In the genomic region with DNA sequence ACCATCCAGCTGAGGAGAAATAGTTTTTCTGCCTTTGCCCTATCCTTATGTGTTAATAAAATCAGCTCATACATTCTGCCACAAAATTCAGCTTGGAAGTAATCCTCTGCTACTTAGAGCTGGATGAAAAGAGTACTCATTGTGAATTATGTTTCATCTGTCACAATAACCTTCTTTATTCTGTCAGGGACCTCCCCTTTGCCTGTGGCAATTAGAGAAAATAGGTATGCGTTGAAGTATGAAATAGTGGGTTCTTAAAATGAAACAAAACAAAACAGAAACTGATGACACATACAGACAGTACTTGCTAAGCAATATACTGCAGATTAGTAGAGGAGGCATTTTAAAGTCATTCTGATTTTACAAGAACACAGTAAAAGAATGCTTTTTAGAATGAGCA, we compare ENCODE assay signal across 8 cellular contexts.
DNase-seq lines count a peak whose midpoint lies in the region; ATAC-seq and TF ChIP-seq lines count a peak whose summit lies in the region.

No MANE protein-coding gene starts in this region.

- peak; percentile 81 for ATAC-seq in HG02759 (IDR thresholded peaks at IDR 0.05; ENCODE audit: unreplicated experiment)
- ATAC-seq in GM19324 (IDR thresholded peaks at IDR 0.05; ENCODE audit: low FRiP score, unreplicated experiment), result no peak
- no peak for ATAC-seq in GM21723 (IDR thresholded peaks at IDR 0.05; ENCODE audit: unreplicated experiment)

- H3K27ac ChIP-seq in C4-2B (peak overlapping the region; percentile 71; the same call in 1 of the 2 replicates), mesodermal cell (ENCODE audit: low read depth, low read length, severe bottlenecking) (peak overlapping the region; percentile 43)

- in situ Hi-C loops in astrocyte of the cerebellum (cut with HindIII; ENCODE audit: low sequenced_read_pairs), result no loop called here

- H3K4me3 ChIP-seq in astrocyte of the cerebellum (ENCODE audit: low read depth, low read length) (peak overlapping the region; percentile 46), mesodermal cell (ENCODE audit: extremely low read depth, insufficient read depth, low read length, poor library complexity, severe bottlenecking) (no peak overlapping the region)

- no peaks in the 10 kb centered on the region for H3K36me3 ChIP-seq in mesodermal cell (ENCODE audit: control insufficient read depth, insufficient read depth, low read length)

- no peak for TF ChIP-seq CTCF in C4-2B (conservative IDR thresholded peaks at IDR 0.05)
- no peak for TF ChIP-seq CTCF in astrocyte of the cerebellum (IDR thresholded peaks at IDR 0.05; ENCODE audit: low read depth, low read length, missing control alignments)

- no peaks in the 10 kb centered on the region for H3K9me3 ChIP-seq in mesodermal cell (ENCODE audit: control insufficient read depth, low read length)

- WGBS in mesodermal cell (ENCODE audit: insufficient coverage in 2 of 2), 2 experiments, result no CpG with 5 or more reads among the region's 1 CpG

- no peaks in the 10 kb centered on the region for H3K4me1 ChIP-seq in mesodermal cell (ENCODE audit: control insufficient read depth, insufficient read depth, low read length, poor library complexity, severe bottlenecking)

- peak; percentile 27 for DNase-seq in astrocyte of the cerebellum (ENCODE audit: low read depth)
- no peak for DNase-seq in SHP77 treated with DMSO at 0.1 percent for 48 hours (lab: John Stamatoyannopoulos, UW)
- no peak for DNase-seq in activated CD4-positive, alpha-beta T cell treated with anti-CD3 and anti-CD28 coated beads, Interleukin-2, amount 50 U/mL, for 1 hour
